ENCODE assay signal across 14 cellular contexts in genomic region chr11:76321820-76322524, GRCh38. TPM values are rescaled to one million over a fixed set of nuclear protein-coding genes. Genes with fewer than 3 reads are reported as not detected.
A peak's percentile ranks its signal among the peaks of the same experiment; 100 is the strongest.
DNase-seq lines count a peak whose midpoint lies in the region; ATAC-seq, FAIRE-seq and TF ChIP-seq lines count a peak whose summit lies in the region.
"Had no signal": no experiment of that assay in that cellular context is flagged by ENCODE, and none has a peak within 500 bp of the region (broad histone marks: within the 10 kb centered on the region; RNA-seq: fewer than 3 reads in every experiment).

No MANE protein-coding gene starts in this region.

- H3K79me2 ChIP-seq in GM12878 (ENCODE audit: control insufficient read depth, insufficient read depth, low read length) = no peaks in the 10 kb centered on the region

- H3K9ac ChIP-seq in GM12878 (ENCODE audit: control insufficient read depth, insufficient read depth, low read length) (no peak overlapping the region), kidney (ENCODE audit: low read length in 2 of 2) (no peak overlapping the region)

- POLR2A ChIA-PET in GM12878 (lab: Charles Lee) = no interaction called here

- no peak overlapping the region for H3K27ac ChIP-seq in GM12878 (ENCODE audit: control insufficient read depth, insufficient read depth)
- no peak overlapping the region for H3K27ac ChIP-seq in kidney (ENCODE audit: low read depth in 2 of 2, low read length in 2 of 2)
- no peak overlapping the region for H3K27ac ChIP-seq in skin epidermis

- H3K4me1 ChIP-seq in GM12878 (ENCODE audit: control insufficient read depth, insufficient read depth, low read length) = no peaks in the 10 kb centered on the region
- H3K4me1 ChIP-seq in kidney (ENCODE audit: control insufficient read depth in 1 of 2, insufficient read depth in 1 of 2, low read depth in 1 of 2, low read length in 2 of 2) = no peaks in the 10 kb centered on the region

- intact Hi-C loops in GM12878 (cut with micrococcal nuclease; ENCODE audit: unreplicated experiment) (loop anchor here (10.0 kb wide), 1 partner anchor 607 kb away; the partner anchor contains the start of gene MOGAT2), kidney (cut with DNase I) (loop anchor here (10.0 kb wide), 1 partner anchor 427 kb away; no protein-coding TSS in a partner anchor)

- no peak overlapping the region for H2AFZ ChIP-seq in GM12878 (ENCODE audit: control insufficient read depth, low read depth, low read length)

- in situ Hi-C loops in GM12878 (cut with MboI) = no loop called here

- no peak for TF ChIP-seq RAD21 in GM12878 (IDR thresholded peaks at IDR 0.05; ENCODE audit: insufficient read depth, low read depth, low read length)

- DNase-seq in NCI-H1417 (lab: John Stamatoyannopoulos, UW) (peak in 2 of 3 experiments; percentile 61 to 63), NCI-H1417 treated with DMSO at 0.1 percent for 48 hours (lab: John Stamatoyannopoulos, UW) (no peak), GM12878 (ENCODE audit: low read depth, low spot score) (no peak), kidney (peak; percentile 66), NCI-H1930 (lab: John Stamatoyannopoulos, UW) (no peak)
- DNase-seq: 8988T; activated CD4-positive, alpha-beta memory T cell treated with anti-CD3 and anti-CD28 coated beads, Interleukin-2, amount 10 ng/mL, durations not matched to agents 7 days and 5 days; CD4-positive, alpha-beta T cell; HFFc6; stimulated activated CD4-positive, alpha-beta T cell treated with anti-CD3 and anti-CD28 coated beads, Interleukin-4, amount 100 ng/mL, for 1 hour had no signal

- CTCF ChIA-PET in GM12878 (lab: Yijun Ruan, JAX) = interaction anchor here (3.0 to 5.5 kb wide), 2 partner anchors 114 to 115 kb away, joined by 20 to 131 read pairs; partner anchors contain the start of gene WNT11

- no TSS peak for BruUV-seq in GM12878 (replicated peaks; lab: Mats Ljungman, UMichigan)

- SMC1A ChIA-PET in GM12878 (lab: Charles Lee; ENCODE audit: uncharacterized antibody, unreplicated experiment) = no interaction called here

- FAIRE-seq in GM12878 (lab: Jason Lieb, UNC) (no peak), kidney (lab: Jason Lieb, UNC) (no peak)
- FAIRE-seq: TTC549 had no signal

- no peak for TF ChIP-seq POLR2A in GM12878 (IDR thresholded peaks at IDR 0.05; ENCODE audit: low read depth, low read length)

- WGBS in GM12878 (ENCODE audit: insufficient coverage, insufficient replicate concordance, low lambda C conversion rate, missing lambda C conversion rate) = 13% methylated on average over 38 of the region's 59 CpGs

- peaks cover 13 to 27% of the 10 kb centered on the region in 2 experiments for H3K27me3 ChIP-seq in GM12878 (replicated peaks in 1 of 2; ENCODE audit: control insufficient read depth in 2 of 2, insufficient read depth in 2 of 2, low read length in 1 of 2)

- ATAC-seq in GM12878 = no peak
- no peak for ATAC-seq in HG03378 (IDR thresholded peaks at IDR 0.05; ENCODE audit: unreplicated experiment)
- no peak for ATAC-seq in GM21825 (IDR thresholded peaks at IDR 0.05; ENCODE audit: unreplicated experiment)

- TF ChIP-seq CTCF in GM12878 (IDR thresholded peaks at IDR 0.05 in 2 of 3, conservative IDR thresholded peaks at IDR 0.05 in 1 of 3; ENCODE audit: control insufficient read depth in 2 of 3, extremely low read depth in 1 of 3, insufficient read depth in 1 of 3, low read depth in 3 of 3, low read length in 3 of 3) (no peak), kidney (IDR thresholded peaks at IDR 0.05; ENCODE audit: borderline replicate concordance, extremely low read depth, insufficient read depth) (no peak)

- H3K4me2 ChIP-seq in GM12878 (ENCODE audit: control insufficient read depth, insufficient read depth) = no peak overlapping the region

- RAD21 ChIA-PET in GM12878 (lab: Charles Lee; ENCODE audit: unreplicated experiment) = interaction anchor here (8.9 kb wide), 1 partner anchor 115 kb away, joined by 147 read pairs; the partner anchor contains the start of gene WNT11

- H4K20me1 ChIP-seq in GM12878 (ENCODE audit: control insufficient read depth, insufficient read depth) = no peaks in the 10 kb centered on the region

- H3K4me3 ChIP-seq in GM12878 = no peak overlapping the region
- H3K4me3 ChIP-seq in kidney (ENCODE audit: low read length in 2 of 2) = no peak overlapping the region
- H3K4me3 ChIP-seq in skin epidermis = peak overlapping the region in 4 of 7 experiments; percentile 11 to 28 (median 18)

- H3K9me3 ChIP-seq in GM12878 (replicated peaks; ENCODE audit: control insufficient read depth, insufficient read depth, low read length) (no peaks in the 10 kb centered on the region), kidney (ENCODE audit: control insufficient read depth in 1 of 2, low read length in 2 of 2) (peaks cover 0 to 2% of the 10 kb centered on the region in 2 donors)

- H3K36me3 ChIP-seq in GM12878 (ENCODE audit: control insufficient read depth in 2 of 2, insufficient read depth in 2 of 2, low read length in 1 of 2) = no peaks in the 10 kb centered on the region
- H3K36me3 ChIP-seq in kidney (ENCODE audit: control insufficient read depth in 1 of 2, insufficient read depth in 2 of 2, low read length in 2 of 2) = no peaks in the 10 kb centered on the region

- no peak for TF ChIP-seq EP300 in GM12878 (IDR thresholded peaks at IDR 0.05; ENCODE audit: borderline replicate concordance in 1 of 2, control insufficient read depth in 1 of 2, low read depth in 2 of 2, low read length in 2 of 2)

TF ChIP-seq in GM12878, 131 proteins besides CTCF, POLR2A, EP300 and RAD21:
- TF ChIP-seq RAD51 (IDR thresholded peaks at IDR 0.05) (no peak), SUZ12 (IDR thresholded peaks at IDR 0.05; ENCODE audit: unreplicated experiment) (peak; percentile 56)
TF ChIP-seq in GM12878: peak in this region for 1.

RNA-seq across cellular contexts. Expression of gene THAP12, which starts 59.0 kb away (rescaled TPM):
- 26.2 and 28.1 TPM in 2 replicates for total RNA-seq in GM12878 (2013; cell fraction: nucleolus; rRNA removed)
- total RNA-seq in GM12878 (2014; rRNA removed) = 23.2 and 31.2 TPM in 2 replicates
- total RNA-seq in GM12878 (2014; rRNA removed; fragmentation: Illumina TruSeq; extraction: Trizol) = 43.2 and 45.6 TPM in 2 replicates
- total RNA-seq in GM12878 (2021) = 25.7 and 27.2 TPM in 2 replicates
- polyA plus RNA-seq in GM12878 (2011; ENCODE audit: low read depth) = 10.4 TPM
- 44.0 and 65.8 TPM in 2 replicates for polyA plus RNA-seq in GM12878 (2011; rRNA removed)
- polyA plus RNA-seq in GM12878 (2011; cell fraction: cytosol; rRNA removed) = 12.8 and 14.6 TPM in 2 replicates
- polyA plus RNA-seq in GM12878 (2011; cell fraction: nucleus; rRNA removed) = 9.8 and 12.9 TPM in 2 replicates
- polyA plus RNA-seq in GM12878 (2012) = 13.5 and 15.3 TPM in 2 replicates
- 45.0 and 54.8 TPM in 2 replicates for polyA plus RNA-seq in GM12878 (2014; fragmentation: Illumina TruSeq; extraction: Trizol)
- 10 to 100 TPM; 12.6 to 15.0 TPM for polyA plus RNA-seq in GM12878 (2014; fragmentation: Nextera tagmentation; extraction: Ambion mirVana)
- polyA plus RNA-seq in GM12878 (2014; rRNA removed) = 19.7 and 21.4 TPM in 2 replicates
- 10 to 100 TPM; 13.3 to 17.1 TPM for polyA plus RNA-seq in GM12878 (2016; fragmentation: Nextera tagmentation; extraction: Ambion mirVana)
- polyA minus RNA-seq in GM12878 (2011; rRNA and poly(A)+ RNA removed) = 19.8 and 23.6 TPM in 2 replicates
- polyA minus RNA-seq in GM12878 (2011; cell fraction: cytosol; rRNA and poly(A)+ RNA removed) = 10.0 and 10.1 TPM in 2 replicates
- 9.6 and 14.3 TPM in 2 replicates for polyA minus RNA-seq in GM12878 (2011; cell fraction: nucleus; rRNA and poly(A)+ RNA removed)
- 39.3 TPM for total RNA-seq in kidney
- 19.5 TPM for polyA plus RNA-seq in kidney (ENCODE audit: insufficient read depth, low read depth, low replicate concordance)

RNA-seq across cellular contexts. Expression of gene GVQW3, which starts 59.2 kb away (rescaled TPM):
- total RNA-seq in GM12878 (2013; cell fraction: nucleolus; rRNA removed) = 14.8 and 16.3 TPM in 2 replicates
- total RNA-seq in GM12878 (2014; rRNA removed) (1.9 and 2.0 TPM in 2 replicates), GM12878 (2014; rRNA removed; fragmentation: Illumina TruSeq; extraction: Trizol) (1.6 and 1.9 TPM in 2 replicates), GM12878 (2021) (1.7 and 2.2 TPM in 2 replicates), kidney (3.4 TPM)
- 0.59 TPM for polyA plus RNA-seq in GM12878 (2011; ENCODE audit: low read depth)
- polyA plus RNA-seq in GM12878 (2011; rRNA removed) (3.3 and 4.6 TPM in 2 replicates), GM12878 (2014; fragmentation: Illumina TruSeq; extraction: Trizol) (1.9 and 2.5 TPM in 2 replicates), GM12878 (2014; fragmentation: Nextera tagmentation; extraction: Ambion mirVana) (under 1 TPM; 0.13 to 0.75 TPM), GM12878 (2014; rRNA removed) (2.9 and 3.3 TPM in 2 replicates), GM12878 (2016; fragmentation: Nextera tagmentation; extraction: Ambion mirVana) (under 1 TPM; 0.62 to 0.74 TPM), kidney (ENCODE audit: insufficient read depth, low read depth, low replicate concordance) (1.4 TPM)
- 2.4 and 2.5 TPM in 2 replicates for polyA plus RNA-seq in GM12878 (2011; cell fraction: cytosol; rRNA removed)
- 4.7 and 6.6 TPM in 2 replicates for polyA plus RNA-seq in GM12878 (2011; cell fraction: nucleus; rRNA removed)
- polyA plus RNA-seq in GM12878 (2012) = 0.91 and 1.1 TPM in 2 replicates
- polyA minus RNA-seq in GM12878 (2011; rRNA and poly(A)+ RNA removed) = 4.6 and 5.6 TPM in 2 replicates
- 1.5 and 2.3 TPM in 2 replicates for polyA minus RNA-seq in GM12878 (2011; cell fraction: cytosol; rRNA and poly(A)+ RNA removed)
- polyA minus RNA-seq in GM12878 (2011; cell fraction: nucleus; rRNA and poly(A)+ RNA removed) = 5.8 and 7.4 TPM in 2 replicates

Comparison
In these comparisons a context has a peak if more than half of its experiments do, and no peak if none do; other contexts are left out.
1. DNase-seq: peak in NCI-H1417 (2 of 3) and kidney (single experiment); none in NCI-H1417 treated with DMSO at 0.1 percent for 48 hours (single experiment), GM12878 (single experiment) and NCI-H1930 (0 of 2).
2. H3K4me3 ChIP-seq: peak in skin epidermis (4 of 7); none in GM12878 (single experiment) and kidney (0 of 2).